ENCODE assay signal across 2 cellular contexts in the genomic region with DNA sequence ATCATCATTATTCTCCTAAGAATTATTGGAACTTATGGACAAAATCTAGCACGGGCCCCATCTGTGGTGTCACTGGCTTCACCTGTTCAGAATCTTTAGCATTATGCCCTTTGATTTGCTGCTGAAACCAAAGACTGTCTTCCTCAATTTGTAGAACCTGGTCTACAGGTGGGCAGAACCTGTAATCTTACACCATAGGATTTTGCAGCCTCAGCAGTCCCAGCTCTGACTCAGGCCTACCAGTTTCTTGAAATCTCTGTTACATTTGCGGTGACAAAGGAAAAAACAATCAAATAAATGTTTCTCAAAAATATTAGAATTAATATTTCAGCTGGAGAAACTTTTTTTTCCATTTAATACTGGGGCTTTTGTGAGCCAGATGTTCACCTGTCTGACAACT.
TF ChIP-seq lines count a peak whose summit lies in the region.

No MANE protein-coding gene starts in this region.

TF ChIP-seq in HepG2, 621 proteins besides CTCF, POLR2A, EP300 and RAD21:
- TF ChIP-seq ZNF670 (CRISPR knock-in tag; IDR thresholded peaks at IDR 0.05; ENCODE audit: borderline replicate concordance) (no peak), GATAD1 (CRISPR knock-in tag; IDR thresholded peaks at IDR 0.05) (no peak), TEAD3 (CRISPR knock-in tag; optimal IDR thresholded peaks at IDR 0.05; ENCODE audit: borderline replicate concordance) (no peak), MAFK (conservative IDR thresholded peaks at IDR 0.05 in 1 of 2, IDR thresholded peaks at IDR 0.05 in 1 of 2; ENCODE audit: low read length in 2 of 2) (peak; percentile 27 to 55; a peak in 1 of 4 replicates), MAFF (IDR thresholded peaks at IDR 0.05; ENCODE audit: low read depth, low read length) (peak; percentile 43; the same call in 1 of the 2 replicates)
- TF ChIP-seq, protein P1, sequence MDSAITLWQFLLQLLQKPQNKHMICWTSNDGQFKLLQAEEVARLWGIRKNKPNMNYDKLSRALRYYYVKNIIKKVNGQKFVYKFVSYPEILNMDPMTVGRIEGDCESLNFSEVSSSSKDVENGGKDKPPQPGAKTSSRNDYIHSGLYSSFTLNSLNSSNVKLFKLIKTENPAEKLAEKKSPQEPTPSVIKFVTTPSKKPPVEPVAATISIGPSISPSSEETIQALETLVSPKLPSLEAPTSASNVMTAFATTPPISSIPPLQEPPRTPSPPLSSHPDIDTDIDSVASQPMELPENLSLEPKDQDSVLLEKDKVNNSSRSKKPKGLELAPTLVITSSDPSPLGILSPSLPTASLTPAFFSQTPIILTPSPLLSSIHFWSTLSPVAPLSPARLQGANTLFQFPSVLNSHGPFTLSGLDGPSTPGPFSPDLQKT (CRISPR knock-in tag; IDR thresholded peaks at IDR 0.05; ENCODE audit: borderline replicate concordance) = no peak
TF ChIP-seq in HepG2: peak in this region for 2.

TF ChIP-seq in H1, 55 proteins besides CTCF, POLR2A, EP300 and RAD21:
- TF ChIP-seq, protein P2, sequence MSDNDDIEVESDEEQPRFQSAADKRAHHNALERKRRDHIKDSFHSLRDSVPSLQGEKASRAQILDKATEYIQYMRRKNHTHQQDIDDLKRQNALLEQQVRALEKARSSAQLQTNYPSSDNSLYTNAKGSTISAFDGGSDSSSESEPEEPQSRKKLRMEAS (IDR thresholded peaks at IDR 0.05) = no peak
- no peak for TF ChIP-seq CEBPB (IDR thresholded peaks at IDR 0.05; ENCODE audit: low read depth, low read length)
- no peak for TF ChIP-seq CBX8 (IDR thresholded peaks at IDR 0.05; ENCODE audit: borderline replicate concordance, low read depth, low read length)
- peak; percentile 87 for TF ChIP-seq MAFK (IDR thresholded peaks at IDR 0.05; ENCODE audit: low read depth, low read length)
- no peak for TF ChIP-seq CHD2 (IDR thresholded peaks at IDR 0.05; ENCODE audit: low read length)
- TF ChIP-seq BACH1 (IDR thresholded peaks at IDR 0.05; ENCODE audit: low read length) = peak; percentile 46; the same call in 1 of the 2 replicates
- no peak for TF ChIP-seq TAF1 (IDR thresholded peaks at IDR 0.05; ENCODE audit: low read depth, low read length)
- TF ChIP-seq, protein P3, sequence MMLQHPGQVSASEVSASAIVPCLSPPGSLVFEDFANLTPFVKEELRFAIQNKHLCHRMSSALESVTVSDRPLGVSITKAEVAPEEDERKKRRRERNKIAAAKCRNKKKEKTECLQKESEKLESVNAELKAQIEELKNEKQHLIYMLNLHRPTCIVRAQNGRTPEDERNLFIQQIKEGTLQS (IDR thresholded peaks at IDR 0.05; ENCODE audit: insufficient read depth, low read depth, low read length) = no peak
- TF ChIP-seq YY1 (IDR thresholded peaks at IDR 0.05; ENCODE audit: low read depth, low read length) = no peak
- TF ChIP-seq, protein P4, sequence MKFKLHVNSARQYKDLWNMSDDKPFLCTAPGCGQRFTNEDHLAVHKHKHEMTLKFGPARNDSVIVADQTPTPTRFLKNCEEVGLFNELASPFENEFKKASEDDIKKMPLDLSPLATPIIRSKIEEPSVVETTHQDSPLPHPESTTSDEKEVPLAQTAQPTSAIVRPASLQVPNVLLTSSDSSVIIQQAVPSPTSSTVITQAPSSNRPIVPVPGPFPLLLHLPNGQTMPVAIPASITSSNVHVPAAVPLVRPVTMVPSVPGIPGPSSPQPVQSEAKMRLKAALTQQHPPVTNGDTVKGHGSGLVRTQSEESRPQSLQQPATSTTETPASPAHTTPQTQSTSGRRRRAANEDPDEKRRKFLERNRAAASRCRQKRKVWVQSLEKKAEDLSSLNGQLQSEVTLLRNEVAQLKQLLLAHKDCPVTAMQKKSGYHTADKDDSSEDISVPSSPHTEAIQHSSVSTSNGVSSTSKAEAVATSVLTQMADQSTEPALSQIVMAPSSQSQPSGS (IDR thresholded peaks at IDR 0.05; ENCODE audit: low read length) = no peak
- no peak for TF ChIP-seq FOSL1 (IDR thresholded peaks at IDR 0.05; ENCODE audit: insufficient read depth, low read depth, low read length)
- TF ChIP-seq NANOG (IDR thresholded peaks at IDR 0.05; ENCODE audit: insufficient read depth, low read depth, low read length, poor library complexity, severe bottlenecking) = no peak
- TF ChIP-seq KDM4A (IDR thresholded peaks at IDR 0.05; ENCODE audit: low read depth, low read length, severe bottlenecking) = no peak
TF ChIP-seq in H1: peak in this region for 2.
